Comparison of ENCODE assay signal across 15 cellular contexts in the genomic region with DNA sequence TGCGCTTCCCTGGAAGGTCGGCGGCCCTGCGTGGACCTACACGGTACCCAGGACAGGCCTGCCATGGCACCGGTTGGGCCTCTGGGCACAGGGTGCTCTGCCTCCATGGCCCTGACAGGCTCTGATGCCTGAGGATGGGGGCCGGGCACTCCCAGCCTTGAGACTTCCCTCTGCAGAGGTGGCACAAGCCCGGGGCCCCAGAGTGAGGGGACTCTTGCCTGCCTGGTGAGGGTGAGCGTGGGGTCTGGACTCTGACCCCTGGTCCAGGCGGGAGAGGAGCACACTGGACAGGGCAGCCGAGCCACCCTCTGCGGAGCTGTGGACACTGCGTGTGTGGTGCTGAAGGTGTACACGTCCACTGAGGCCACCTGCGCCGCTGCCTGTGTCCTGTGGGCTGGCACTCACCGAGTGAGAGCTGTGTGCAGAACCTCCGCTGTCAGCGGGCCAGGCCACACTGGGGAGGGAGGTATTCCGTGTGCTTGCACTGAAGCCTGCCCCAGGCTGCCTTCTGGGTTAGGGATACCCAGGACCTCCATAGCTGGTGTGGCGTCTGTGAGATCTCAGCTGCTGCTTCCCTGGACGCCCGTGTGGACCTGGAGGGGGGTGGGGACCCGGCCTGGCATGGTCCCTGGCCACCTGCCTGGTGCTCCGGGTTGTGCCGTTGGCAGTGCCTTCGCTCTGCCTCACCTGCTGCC. TPM values are rescaled to one million over a fixed set of nuclear protein-coding genes. Genes with fewer than 3 reads are reported as not detected.
A peak's percentile ranks its signal among the peaks of the same experiment; 100 is the strongest.
DNase-seq lines count a peak whose midpoint lies in the region; ATAC-seq and TF ChIP-seq lines count a peak whose summit lies in the region.
"Had no signal": no experiment of that assay in that cellular context is flagged by ENCODE, and none has a peak within 500 bp of the region (broad histone marks: within the 10 kb centered on the region; RNA-seq: fewer than 3 reads in every experiment).

No MANE protein-coding gene starts in this region.

- H3K36me3 ChIP-seq in HEK293 (ENCODE audit: control insufficient read depth in 2 of 2, insufficient read depth in 1 of 2, low read length in 2 of 2) (peaks cover 0 to 50% of the 10 kb centered on the region in 2 experiments; a peak in 2 of 3 replicates), body of pancreas (replicated peaks in 1 of 2; ENCODE audit: insufficient read depth in 1 of 2, low read depth in 2 of 2) (no peaks in the 10 kb centered on the region), left lung (peaks cover 0 to 10% of the 10 kb centered on the region in 2 donors)
- H3K36me3 ChIP-seq: gastrocnemius medialis had no signal

- peaks cover 47 to 79% of the 10 kb centered on the region in 2 donors for H3K4me1 Mint-ChIP-seq in stimulated activated naive B cell treated with anti-CD40 and anti-IgM and Interleukin-4, amounts not matched to agents 10 μg/mL and 1 μg/mL and 100 μg/mL, for 72 hours

- no peak for TF ChIP-seq CTCF in HEK293 (tag by site-specific recombination; IDR thresholded peaks at IDR 0.05)
- TF ChIP-seq CTCF in body of pancreas (IDR thresholded peaks at IDR 0.05) = no peak
- TF ChIP-seq CTCF in left lung (IDR thresholded peaks at IDR 0.05) = no peak

- ATAC-seq in body of pancreas (peak; percentile 54), left lobe of liver (peak; percentile 65), GM19452 (IDR thresholded peaks at IDR 0.05; ENCODE audit: unreplicated experiment) (no peak), left lung (no peak)
- ATAC-seq in stimulated activated naive B cell treated with anti-CD40 and anti-IgM and Interleukin-4, amounts not matched to agents 10 μg/mL and 1 μg/mL and 100 μg/mL, for 72 hours (replicated peaks) = no peak
- ATAC-seq: gastrocnemius medialis had no signal

- no peak overlapping the region for H3K4me3 Mint-ChIP-seq in stimulated activated naive B cell treated with anti-CD40 and anti-IgM and Interleukin-4, amounts not matched to agents 10 μg/mL and 1 μg/mL and 100 μg/mL, for 72 hours
- H3K4me3 Mint-ChIP-seq: activated CD4-positive, alpha-beta memory T cell treated with anti-CD3 and anti-CD28 coated beads for 36 hours had no signal

- intact Hi-C loops in body of pancreas (cut with DNase I) = no loop called here
- intact Hi-C loops in left lung (cut with DNase I) = loop anchor here in 1 of 2 donors (10.0 kb wide), 1 partner anchor 76 kb away; no protein-coding TSS in a partner anchor

- 40 to 55% methylated on average over 1 to 25 of the region's 27 CpGs for WGBS in body of pancreas, 2 donors

- H3K27me3 ChIP-seq in body of pancreas (no peaks in the 10 kb centered on the region), left lung (no peaks in the 10 kb centered on the region)
- H3K27me3 ChIP-seq: gastrocnemius medialis had no signal

- CTCF ChIA-PET in HEK293 (lab: Yijun Ruan, JAX) = interaction anchor here (0.6 to 0.8 kb wide), 2 partner anchors 11 to 19 kb away, joined by 3 to 4 read pairs; partner anchors contain the start of gene SKI

- H3K27ac ChIP-seq in HEK293 (ENCODE audit: extremely low read depth, low read depth, low read length) (0 out of 2 replicates have a peak overlapping the region, but pooled peaks have one; percentile 32), body of pancreas (peak overlapping the region in 2 of 4 donors; percentile 3), left lung (peak overlapping the region in 1 of 2 donors; percentile 24)

- H3K36me3 Mint-ChIP-seq in stimulated activated naive B cell treated with anti-CD40 and anti-IgM and Interleukin-4, amounts not matched to agents 10 μg/mL and 1 μg/mL and 100 μg/mL, for 72 hours = peaks cover 15 to 16% of the 10 kb centered on the region in 2 donors

- no peak for TF ChIP-seq POLR2A in body of pancreas (IDR thresholded peaks at IDR 0.05)

- POLR2A ChIA-PET in HEK293 (lab: Yijun Ruan, JAX) = no interaction called here

- H3K4me1 ChIP-seq in HEK293 (ENCODE audit: control insufficient read depth, insufficient read depth, low read length) (peaks cover 33% of the 10 kb centered on the region), body of pancreas (peaks cover 71% of the 10 kb centered on the region), left lung (peaks cover 79 to 99% of the 10 kb centered on the region in 2 donors)

- H3K27ac Mint-ChIP-seq in stimulated activated naive B cell treated with anti-CD40 and anti-IgM and Interleukin-4, amounts not matched to agents 10 μg/mL and 1 μg/mL and 100 μg/mL, for 72 hours = peak overlapping the region; percentile 31
- H3K27ac Mint-ChIP-seq: activated naive CD8-positive, alpha-beta T cell treated with anti-CD3 and anti-CD28 coated beads, Interleukin-2, amount 10 ng/mL, durations not matched to agents 7 days and 5 days; T-helper 2 cell treated with Interferon-gamma antibody and Interleukin-4, amounts not matched to agents 5 μg/mL and 100 μg/mL, for 36 hours had no signal

- H3K4me3 ChIP-seq in HEK293 (ENCODE audit: low read depth, low read length) (no peak overlapping the region), body of pancreas (no peak overlapping the region), left lung (no peak overlapping the region)
- H3K4me3 ChIP-seq: gastrocnemius medialis had no signal

- no peaks in the 10 kb centered on the region for H3K9me3 ChIP-seq in HEK293 (ENCODE audit: control insufficient read depth, insufficient read depth, low read depth, low read length)
- H3K9me3 ChIP-seq in body of pancreas = no peaks in the 10 kb centered on the region
- H3K9me3 ChIP-seq in left lung = no peaks in the 10 kb centered on the region
- H3K9me3 ChIP-seq: gastrocnemius medialis had no signal

- no peaks in the 10 kb centered on the region for H3K27me3 Mint-ChIP-seq in stimulated activated naive B cell treated with anti-CD40 and anti-IgM and Interleukin-4, amounts not matched to agents 10 μg/mL and 1 μg/mL and 100 μg/mL, for 72 hours
- H3K27me3 Mint-ChIP-seq: activated CD4-positive, alpha-beta memory T cell treated with anti-CD3 and anti-CD28 coated beads for 36 hours; activated naive CD8-positive, alpha-beta T cell treated with anti-CD3 and anti-CD28 coated beads, Interleukin-2, amount 10 ng/mL, durations not matched to agents 7 days and 5 days had no signal

- no peaks in the 10 kb centered on the region for H3K9me3 Mint-ChIP-seq in stimulated activated naive B cell treated with anti-CD40 and anti-IgM and Interleukin-4, amounts not matched to agents 10 μg/mL and 1 μg/mL and 100 μg/mL, for 72 hours
- H3K9me3 Mint-ChIP-seq: activated CD4-positive, alpha-beta memory T cell treated with anti-CD3 and anti-CD28 coated beads for 36 hours; activated naive CD8-positive, alpha-beta T cell treated with anti-CD3 and anti-CD28 coated beads, Interleukin-2, amount 10 ng/mL, durations not matched to agents 7 days and 5 days; T-helper 2 cell treated with Interferon-gamma antibody and Interleukin-4, amounts not matched to agents 5 μg/mL and 100 μg/mL, for 36 hours had no signal

- DNase-seq in body of pancreas (peak; percentile 65 to 86 (median 76)), left lobe of liver (ENCODE audit: low spot score) (peak; percentile 87), superior temporal gyrus (ENCODE audit: extremely low spot score) (no peak), left lung (no peak), cerebellar nuclear complex (lab: John Stamatoyannopoulos, UW) (no peak)
- no peak for DNase-seq in stimulated activated naive B cell treated with anti-CD40 and anti-IgM and Interleukin-4, amounts not matched to agents 10 μg/mL and 1 μg/mL and 100 μg/mL, for 72 hours
- DNase-seq: activated CD4-positive, alpha-beta memory T cell treated with anti-CD3 and anti-CD28 coated beads for 36 hours; activated naive CD8-positive, alpha-beta T cell treated with anti-CD3 and anti-CD28 coated beads, Interleukin-2, amount 10 ng/mL, durations not matched to agents 7 days and 5 days; gastrocnemius medialis; NCI-H345; PC-3; stimulated activated CD4-positive, alpha-beta T cell treated with anti-CD3 and anti-CD28 coated beads, Interleukin-4, amount 100 ng/mL, for 4 hours had no signal

TF ChIP-seq in HEK293, 187 proteins besides CTCF, POLR2A, EP300 and RAD21 (continues in another document):
- TF ChIP-seq OVOL3 (tag by site-specific recombination; IDR thresholded peaks at IDR 0.05) (no peak), ZBTB49 (tag by site-specific recombination; IDR thresholded peaks at IDR 0.05; ENCODE audit: low read depth) (no peak), ZNF792 (tag by site-specific recombination; IDR thresholded peaks at IDR 0.05) (no peak), ZNF266 (tag by site-specific recombination; IDR thresholded peaks at IDR 0.05; ENCODE audit: low read depth) (no peak), ZNF768 (tag by site-specific recombination; IDR thresholded peaks at IDR 0.05) (no peak), ZBTB26 (tag by site-specific recombination; optimal IDR thresholded peaks at IDR 0.05) (peak; percentile 5), ZBTB20 (tag by site-specific recombination; IDR thresholded peaks at IDR 0.05) (peak; percentile 36; the same call in 1 of the 2 replicates), ZNF138 (tag by site-specific recombination; IDR thresholded peaks at IDR 0.05; ENCODE audit: borderline replicate concordance) (no peak)

RNA-seq across cellular contexts. Expression of gene SKI, which starts 10.4 kb away (rescaled TPM):
- total RNA-seq in body of pancreas (10 to 100 TPM; 15.8 to 33.0 TPM), left lobe of liver (38.8 TPM), left lung (10 to 100 TPM; 75.8 to 89.0 TPM)

RNA-seq across cellular contexts. Expression of gene FAAP20, which starts 43.9 kb away (rescaled TPM):
- total RNA-seq in body of pancreas = 10 to 100 TPM; 19.8 to 23.6 TPM
- 24.8 TPM for total RNA-seq in left lobe of liver
- total RNA-seq in left lung = 10 to 100 TPM; 51.6 to 69.7 TPM

Comparison
In these comparisons a context has a peak if more than half of its experiments do, and no peak if none do; other contexts are left out.
1. ATAC-seq: peak in body of pancreas (single experiment) and left lobe of liver (single experiment); none in stimulated activated naive B cell treated with anti-CD40 and anti-IgM and Interleukin-4, amounts not matched to agents 10 μg/mL and 1 μg/mL and 100 μg/mL, for 72 hours (0 of 2), GM19452 (single experiment) and left lung (single experiment).
2. DNase-seq: peak in body of pancreas (4 of 4) and left lobe of liver (single experiment); none in stimulated activated naive B cell treated with anti-CD40 and anti-IgM and Interleukin-4, amounts not matched to agents 10 μg/mL and 1 μg/mL and 100 μg/mL, for 72 hours (single experiment), superior temporal gyrus (single experiment), left lung (0 of 2) and cerebellar nuclear complex (0 of 2).